7 cellular contexts compared by ENCODE assay signal in the genomic region with DNA sequence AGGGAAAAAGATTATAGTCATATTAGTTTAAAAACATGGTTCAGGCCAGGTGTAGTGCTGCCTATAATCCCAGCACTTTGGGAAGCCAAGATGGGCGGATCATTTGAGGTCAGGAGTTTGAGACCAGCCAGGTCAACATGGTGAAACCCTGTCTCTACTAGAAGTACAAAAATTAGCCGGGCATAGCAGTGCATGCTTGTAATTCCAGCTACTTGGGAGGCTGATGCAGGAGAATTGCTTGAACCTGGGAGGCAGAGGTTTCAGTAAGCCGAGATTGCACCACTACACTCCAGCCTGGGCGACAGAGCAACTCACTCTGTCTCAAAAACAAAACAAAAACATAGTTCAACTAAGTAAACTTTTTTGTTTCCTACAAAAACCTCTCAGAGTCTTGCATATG.
DNase-seq lines count a peak whose midpoint lies in the region; ATAC-seq and TF ChIP-seq lines count a peak whose summit lies in the region.
"Not testable (repeated sequence)": the region's sequence is repeated elsewhere in the genome, so short reads cannot be mapped to it uniquely, and the experiment has no call there.

No MANE protein-coding gene starts in this region.

- not testable (repeated sequence) for H3K9me3 ChIP-seq in H9 (ENCODE audit: control insufficient read depth, low read depth, low read length); heart left ventricle; left lung; neural progenitor cell (ENCODE audit: low read depth); smooth muscle cell (replicated peaks; ENCODE audit: low read depth); upper lobe of right lung

- H3K36me3 Mint-ChIP-seq in H9 (ENCODE audit: insufficient read depth in 1 of 3, low read depth in 3 of 3) (peaks cover 18 to 62% (median 59%) of the 10 kb centered on the region in 3 experiments; a peak in 6 of 7 replicates), chondrocyte (ENCODE audit: low read depth) (peaks cover 26% of the 10 kb centered on the region), neural progenitor cell (peaks cover 46% of the 10 kb centered on the region)

- WGBS in H9 (ENCODE audit: extremely low coverage, insufficient read length, low lambda C conversion rate): no CpG with 5 or more reads among the region's 4 CpGs
- 78 to 87% (median 83%) methylated on average over 4 of the region's 4 CpGs for WGBS in heart left ventricle, 4 donors
- 80% methylated on average over 4 of the region's 4 CpGs for WGBS in smooth muscle cell (ENCODE audit: low lambda C conversion rate)

- H3K56ac ChIP-seq in H9 (ENCODE audit: insufficient read length, low read depth, low read length): not testable (repeated sequence)

- H3K4me1 Mint-ChIP-seq in H9 (peaks cover 4 to 12% of the 10 kb centered on the region in 2 experiments; a peak in 3 of 4 replicates), chondrocyte (ENCODE audit: low read depth) (peaks cover 23% of the 10 kb centered on the region), neural progenitor cell (peaks cover 30% of the 10 kb centered on the region)

- H3K9me3 Mint-ChIP-seq in H9; chondrocyte (ENCODE audit: low read depth); neural progenitor cell: not testable (repeated sequence)

- not testable (repeated sequence) for ATAC-seq in heart left ventricle, upper lobe of right lung
- ATAC-seq in left lung: peak; percentile 6

- not testable (repeated sequence) for H3K9ac ChIP-seq in H9 (ENCODE audit: extremely low read depth, insufficient read length, low read length); neural progenitor cell; smooth muscle cell (ENCODE audit: low read depth)

- not testable (repeated sequence) for TF ChIP-seq CTCF in H9 (conservative IDR thresholded peaks at IDR 0.05); chondrocyte (IDR thresholded peaks at IDR 0.05); heart left ventricle (IDR thresholded peaks at IDR 0.05); left lung (IDR thresholded peaks at IDR 0.05); neural progenitor cell (IDR thresholded peaks at IDR 0.05); smooth muscle cell (IDR thresholded peaks at IDR 0.05; ENCODE audit: borderline replicate concordance, insufficient read depth, poor library complexity, severe bottlenecking); upper lobe of right lung (IDR thresholded peaks at IDR 0.05)

- H4K91ac ChIP-seq in H9 (ENCODE audit: insufficient read length, low read depth, low read length): not testable (repeated sequence)

- H2AFZ ChIP-seq in H9 (ENCODE audit: low read length); neural progenitor cell (replicated peaks); smooth muscle cell (ENCODE audit: low read depth): not testable (repeated sequence)

- not testable (repeated sequence) for H3K4me2 ChIP-seq in H9 (ENCODE audit: insufficient read depth, insufficient read length, low read length); neural progenitor cell
- H3K4me2 ChIP-seq in smooth muscle cell: peak overlapping the region; percentile 45

- H3K23ac ChIP-seq in H9 (ENCODE audit: insufficient read length, low read depth, low read length): not testable (repeated sequence)

- H2AK5ac ChIP-seq in H9 (ENCODE audit: insufficient read length, low read length): not testable (repeated sequence)

- not testable (repeated sequence) for H3K4ac ChIP-seq in H9 (ENCODE audit: low read depth, low read length)

- H2BK12ac ChIP-seq in H9 (ENCODE audit: insufficient read length, low read depth, low read length): not testable (repeated sequence)

- peaks cover 0 to 100% (median 96%) of the 10 kb centered on the region in 9 donors for H3K36me3 ChIP-seq in heart left ventricle
- H3K36me3 ChIP-seq in left lung: peaks cover 0 to 100% of the 10 kb centered on the region in 2 donors
- not testable (repeated sequence) for H3K36me3 ChIP-seq in neural progenitor cell; smooth muscle cell (ENCODE audit: low read depth)
- H3K36me3 ChIP-seq in upper lobe of right lung: peaks cover 73% of the 10 kb centered on the region

- not testable (repeated sequence) for H4K5ac ChIP-seq in H9 (ENCODE audit: insufficient read length, low read depth, low read length)

- not testable (repeated sequence) for H4K8ac ChIP-seq in H9 (replicated peaks; ENCODE audit: insufficient read length, low read depth, low read length)

- TF ChIP-seq POLR2A in heart left ventricle (IDR thresholded peaks at IDR 0.05): not testable (repeated sequence)

- not testable (repeated sequence) for H3K4me3 Mint-ChIP-seq in H9; chondrocyte (ENCODE audit: unreplicated experiment); neural progenitor cell

- H3K4me1 ChIP-seq in H9 (ENCODE audit: insufficient read depth, low read length): not testable (repeated sequence)
- H3K4me1 ChIP-seq in heart left ventricle (peaks cover 5 to 33% (median 16%) of the 10 kb centered on the region in 12 donors), left lung (peaks cover 21 to 26% of the 10 kb centered on the region in 2 donors), neural progenitor cell (peaks cover 19% of the 10 kb centered on the region), smooth muscle cell (ENCODE audit: low read depth) (peaks cover 12% of the 10 kb centered on the region), upper lobe of right lung (peaks cover 34% of the 10 kb centered on the region)

- not testable (repeated sequence) for H3K79me2 ChIP-seq in H9 (ENCODE audit: insufficient read depth, low read length); neural progenitor cell (ENCODE audit: low read depth); smooth muscle cell (ENCODE audit: low read depth)

- not testable (repeated sequence) for H3K27me3 ChIP-seq in H9 (ENCODE audit: insufficient read depth, low read length); heart left ventricle; left lung; neural progenitor cell; smooth muscle cell (ENCODE audit: low read depth); upper lobe of right lung

- not testable (repeated sequence) for H3K27ac ChIP-seq in H9 (ENCODE audit: insufficient read length, low read depth, low read length); neural progenitor cell
- peak overlapping the region in 7 of 12 donors; percentile 29 to 76 (median 58) for H3K27ac ChIP-seq in heart left ventricle
- H3K27ac ChIP-seq in left lung: peak overlapping the region; percentile 34 to 37
- H3K27ac ChIP-seq in smooth muscle cell (ENCODE audit: low read depth): peak overlapping the region; percentile 31
- H3K27ac ChIP-seq in upper lobe of right lung: peak overlapping the region; percentile 25

- not testable (repeated sequence) for DNase-seq in H9; chondrocyte (ENCODE audit: low spot score); heart left ventricle; left lung; neural progenitor cell (ENCODE audit: low spot score); smooth muscle cell (lab: John Stamatoyannopoulos, UW; ENCODE audit: unreplicated experiment); upper lobe of right lung

- H3K4me3 ChIP-seq in heart left ventricle, left lung, neural progenitor cell, smooth muscle cell, upper lobe of right lung: not testable (repeated sequence)

- H2BK120ac ChIP-seq in H9 (ENCODE audit: low read depth, low read length, poor library complexity, severe bottlenecking): not testable (repeated sequence)

- H3K79me1 ChIP-seq in H9 (ENCODE audit: insufficient read depth, low read depth, low read length, poor library complexity, severe bottlenecking): not testable (repeated sequence)

- peak overlapping the region in 2 of 3 experiments; percentile 61 to 73; a peak in 2 of 7 replicates for H3K27ac Mint-ChIP-seq in H9
- H3K27ac Mint-ChIP-seq in chondrocyte (ENCODE audit: unreplicated experiment): peak overlapping the region; percentile 67
- peak overlapping the region; percentile 14 for H3K27ac Mint-ChIP-seq in neural progenitor cell

- intact Hi-C loops in heart left ventricle (cut with DNase I); left lung (cut with DNase I); upper lobe of right lung (cut with DNase I): not testable (repeated sequence)

- not testable (repeated sequence) for H2BK5ac ChIP-seq in H9 (ENCODE audit: insufficient read length, low read length)

- not testable (repeated sequence) for H3T11ph ChIP-seq in H9 (ENCODE audit: low read length)

- H3K18ac ChIP-seq in H9 (ENCODE audit: insufficient read length, low read depth, low read length): not testable (repeated sequence)

- not testable (repeated sequence) for H2BK20ac ChIP-seq in H9 (ENCODE audit: low read depth, low read length, poor library complexity, severe bottlenecking)

- H2BK15ac ChIP-seq in H9 (ENCODE audit: low read depth, low read length): not testable (repeated sequence)

- not testable (repeated sequence) for H3K27me3 Mint-ChIP-seq in H9 (ENCODE audit: low read depth); chondrocyte (ENCODE audit: low read depth); neural progenitor cell (ENCODE audit: insufficient read depth, low read depth)

- H4K20me1 ChIP-seq in H9 (ENCODE audit: control insufficient read depth, insufficient read depth, insufficient read length); neural progenitor cell (ENCODE audit: low read depth); smooth muscle cell (ENCODE audit: low read depth): not testable (repeated sequence)

- H3K23me2 ChIP-seq in H9 (ENCODE audit: insufficient read length, low read depth, low read length, poor library complexity, severe bottlenecking): not testable (repeated sequence)

- not testable (repeated sequence) for H3K14ac ChIP-seq in H9 (ENCODE audit: insufficient read depth, low read length)

- H3F3A ChIP-seq in neural progenitor cell (ENCODE audit: low read depth); smooth muscle cell (ENCODE audit: low read depth): not testable (repeated sequence)

Comparison
In these comparisons a context has a peak if more than half of its experiments do, and no peak if none do; other contexts are left out.
1. H3K27ac Mint-ChIP-seq: peak in every context shown above with its lines; median percentile 67 in H9; 67 in chondrocyte; 14 in neural progenitor cell.